Comparison of ENCODE assay signal across 8 cellular contexts in genomic region chr22:39152024-39152510, GRCh38. TPM values are rescaled to one million over a fixed set of nuclear protein-coding genes. Genes with fewer than 3 reads are reported as not detected.
DNase-seq lines count a peak whose midpoint lies in the region; ATAC-seq and TF ChIP-seq lines count a peak whose summit lies in the region.

No MANE protein-coding gene starts in this region.

- peaks cover 14% of the 10 kb centered on the region for H3K27me3 ChIP-seq in brain microvascular endothelial cell (replicated peaks)
- no peaks in the 10 kb centered on the region for H3K27me3 ChIP-seq in aorta (ENCODE audit: control insufficient read depth in 1 of 2, insufficient read depth in 2 of 2, low read length in 1 of 2)

- TF ChIP-seq CTCF in brain microvascular endothelial cell (IDR thresholded peaks at IDR 0.05; ENCODE audit: low read depth, low read length, missing control alignments) (no peak), mesothelial cell of epicardium (IDR thresholded peaks at IDR 0.05; ENCODE audit: unreplicated experiment) (no peak)

- intact Hi-C loops in cardiac septum (cut with DNase I) = loop anchor here (1.0 to 2.0 kb wide), 2 partner anchors 167 to 279 kb away; partner anchors contain the start of genes CBX6 and RPL3
- intact Hi-C loops in Right ventricle myocardium superior (cut with DNase I) = no loop called here
- intact Hi-C loops in aorta (cut with DNase I) = loop anchor here (1.0 to 5.0 kb wide), 3 partner anchors 160 to 270 kb away; partner anchors contain the start of gene RPL3 (in 1 of the 2)

- H3K27ac Mint-ChIP-seq in mesothelial cell of epicardium = no peak overlapping the region

- peaks cover 7% of the 10 kb centered on the region for H3K4me1 Mint-ChIP-seq in mesothelial cell of epicardium

- H3K4me3 ChIP-seq in brain microvascular endothelial cell (ENCODE audit: low read depth, low read length) = peak overlapping the region; percentile 48
- peak overlapping the region; percentile 94 to 98 for H3K4me3 ChIP-seq in aorta (ENCODE audit: low read length in 2 of 2)

- peak overlapping the region; percentile 56 for H3K4me3 Mint-ChIP-seq in mesothelial cell of epicardium

- no peaks in the 10 kb centered on the region for H3K9me3 Mint-ChIP-seq in mesothelial cell of epicardium

- H3K36me3 ChIP-seq in brain microvascular endothelial cell (replicated peaks) (no peaks in the 10 kb centered on the region), aorta (ENCODE audit: control insufficient read depth in 1 of 2, insufficient read depth in 2 of 2, low read length in 1 of 2) (no peaks in the 10 kb centered on the region)

- DNase-seq in cardiac septum (ENCODE audit: low spot score) = peak; percentile 72
- no peak for DNase-seq in Right ventricle myocardium superior
- no peak for DNase-seq in brain microvascular endothelial cell
- no peak for DNase-seq in mesothelial cell of epicardium (ENCODE audit: low spot score in 2 of 2, unreplicated experiment in 2 of 2)
- no peak for DNase-seq in aorta
- no peak for DNase-seq in GF-D8 (lab: John Stamatoyannopoulos, UW)
- no peak for DNase-seq in DMS79 (lab: John Stamatoyannopoulos, UW)
- DNase-seq in NOMO-1 treated with dmso at 0.1 percent for 144 hours (lab: John Stamatoyannopoulos, UW; ENCODE audit: unreplicated experiment) = no peak

- in situ Hi-C loops in brain microvascular endothelial cell (cut with HindIII; ENCODE audit: low pct_ligation_motif_present, low sequenced_read_pairs) = no loop called here

- ATAC-seq in Right ventricle myocardium superior (ENCODE audit: poor library complexity) = no peak
- ATAC-seq in aorta (ENCODE audit: low FRiP score) = no peak

- WGBS in aorta, 2 donors = 5 to 11% methylated on average over 20 to 44 of the region's 44 CpGs

- no peak overlapping the region for H3K27ac ChIP-seq in brain microvascular endothelial cell
- peak overlapping the region; percentile 37 to 84 for H3K27ac ChIP-seq in aorta (ENCODE audit: low read depth in 1 of 2, low read length in 2 of 2)

- H3K27me3 Mint-ChIP-seq in mesothelial cell of epicardium (ENCODE audit: low read depth) = peaks cover 28% of the 10 kb centered on the region

- no peaks in the 10 kb centered on the region for H3K36me3 Mint-ChIP-seq in mesothelial cell of epicardium

- H3K9me3 ChIP-seq in aorta (ENCODE audit: control insufficient read depth, low read length) = no peaks in the 10 kb centered on the region

- no peaks in the 10 kb centered on the region for H3K4me1 ChIP-seq in aorta (ENCODE audit: control insufficient read depth in 1 of 2, insufficient read depth in 2 of 2, low read length in 2 of 2)

RNA-seq across cellular contexts. Expression of gene CBX7, which starts 0.4 kb away (rescaled TPM):
- total RNA-seq in cardiac septum = 89.6 TPM
- 69.9 TPM for total RNA-seq in Right ventricle myocardium superior
- 10.7 to 13.2 TPM (median 11.0 TPM) in 3 replicates for total RNA-seq in mesothelial cell of epicardium
- total RNA-seq in aorta = 10 to 100 TPM; 90.5 to 93.4 TPM
- polyA plus RNA-seq in aorta = 100 to 1,000 TPM in 1 of 2 donors, 10 to 100 TPM in 1; 74.8 to 110 TPM

RNA-seq across cellular contexts. Expression of gene APOBEC3H, which starts 55.0 kb away (rescaled TPM):
- total RNA-seq in cardiac septum (not detected), Right ventricle myocardium superior (not detected), mesothelial cell of epicardium (0.49 TPM in 1 of 3 replicates, not detected in the others), aorta (not detected)
- polyA plus RNA-seq in aorta = not detected
